12 cellular contexts compared by ENCODE assay signal in the genomic region with DNA sequence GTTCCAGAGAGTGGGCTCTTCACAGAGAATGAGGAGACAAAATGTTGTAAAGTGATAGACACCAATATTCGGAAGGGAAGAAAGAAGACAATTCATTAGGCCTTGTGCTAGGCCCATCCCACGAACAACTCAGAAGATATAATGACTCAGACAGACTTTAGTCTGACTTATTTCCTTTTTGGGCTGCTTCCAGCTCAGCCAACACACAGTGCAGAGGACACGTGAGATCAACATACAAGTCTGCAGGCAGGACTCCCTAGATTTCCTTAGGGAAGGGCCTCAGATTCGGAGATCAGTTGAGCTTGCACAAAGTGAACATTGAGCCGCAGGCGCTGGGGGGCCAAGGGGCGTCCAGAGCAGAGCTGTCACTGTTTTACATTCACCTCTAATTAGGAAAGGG.
A peak's percentile ranks its signal among the peaks of the same experiment; 100 is the strongest.
DNase-seq lines count a peak whose midpoint lies in the region; ATAC-seq, FAIRE-seq and TF ChIP-seq lines count a peak whose summit lies in the region.
"Had no signal": no experiment of that assay in that cellular context is flagged by ENCODE, and none has a peak within 500 bp of the region (broad histone marks: within the 10 kb centered on the region; RNA-seq: fewer than 3 reads in every experiment).

No MANE protein-coding gene starts in this region.

- peak overlapping the region; percentile 45; the same call in 1 of the 2 replicates for H3K4me3 Mint-ChIP-seq in HFFc6
- H3K4me3 Mint-ChIP-seq in astrocyte (ENCODE audit: unreplicated experiment), result no peak overlapping the region
- no peak overlapping the region for H3K4me3 Mint-ChIP-seq in type B pancreatic cell
- H3K4me3 Mint-ChIP-seq: CD8-positive, alpha-beta memory T cell; stimulated activated naive CD8-positive, alpha-beta T cell treated with anti-CD3 and anti-CD28 coated beads, Interleukin-15, amount 100 ng/mL, for 72 hours had no signal

- no peaks in the 10 kb centered on the region for H3K27me3 ChIP-seq in astrocyte (ENCODE audit: insufficient read depth, low read length)

- H3K4me1 ChIP-seq in astrocyte (ENCODE audit: insufficient read depth, low read length), result peaks cover 24% of the 10 kb centered on the region

- no peak for TF ChIP-seq POLR2A in GM12892 (IDR thresholded peaks at IDR 0.05; ENCODE audit: low read depth, low read length)

- no peaks in the 10 kb centered on the region for H3K9me3 ChIP-seq in astrocyte (ENCODE audit: insufficient read depth, low read depth, low read length)

- H3K4me2 ChIP-seq in astrocyte (ENCODE audit: low read length), result peak overlapping the region; percentile 64

- H3K9me3 Mint-ChIP-seq in HFFc6 (no peaks in the 10 kb centered on the region), astrocyte (ENCODE audit: unreplicated experiment) (no peaks in the 10 kb centered on the region), type B pancreatic cell (no peaks in the 10 kb centered on the region)
- H3K9me3 Mint-ChIP-seq: stimulated activated naive CD8-positive, alpha-beta T cell treated with anti-CD3 and anti-CD28 coated beads, Interleukin-15, amount 100 ng/mL, for 72 hours had no signal

- H3K79me2 ChIP-seq in astrocyte (ENCODE audit: insufficient read depth, low read length), result no peaks in the 10 kb centered on the region

- H3K36me3 ChIP-seq in astrocyte (ENCODE audit: insufficient read depth, low read length), result no peaks in the 10 kb centered on the region

- no peak overlapping the region for H3K4me3 ChIP-seq in astrocyte (ENCODE audit: insufficient read depth, low read depth, low read length)

- peaks cover 29% of the 10 kb centered on the region for H3K4me1 Mint-ChIP-seq in HFFc6 (ENCODE audit: low read depth)
- H3K4me1 Mint-ChIP-seq in astrocyte (ENCODE audit: low read depth, unreplicated experiment), result peaks cover 20% of the 10 kb centered on the region
- peaks cover 18% of the 10 kb centered on the region for H3K4me1 Mint-ChIP-seq in type B pancreatic cell (ENCODE audit: unreplicated experiment)
- H3K4me1 Mint-ChIP-seq: CD8-positive, alpha-beta memory T cell; stimulated activated naive CD8-positive, alpha-beta T cell treated with anti-CD3 and anti-CD28 coated beads, Interleukin-15, amount 100 ng/mL, for 72 hours had no signal

- no peaks in the 10 kb centered on the region for H4K20me1 ChIP-seq in astrocyte (ENCODE audit: insufficient read depth, low read length)

- FAIRE-seq in astrocyte (lab: Jason Lieb, UNC), result peak; percentile 96
- no peak for FAIRE-seq in GM12892 (lab: Jason Lieb, UNC)

- peak overlapping the region; percentile 55 for H3K9ac ChIP-seq in astrocyte (ENCODE audit: low read length)

- H3K36me3 Mint-ChIP-seq in HFFc6 (ENCODE audit: low read depth), result no peaks in the 10 kb centered on the region
- no peaks in the 10 kb centered on the region for H3K36me3 Mint-ChIP-seq in astrocyte (ENCODE audit: low read depth, unreplicated experiment)
- H3K36me3 Mint-ChIP-seq in type B pancreatic cell, result no peaks in the 10 kb centered on the region
- H3K36me3 Mint-ChIP-seq: CD8-positive, alpha-beta memory T cell had no signal

- H3K27ac Mint-ChIP-seq in HFFc6 (peak overlapping the region; percentile 80), astrocyte (ENCODE audit: unreplicated experiment) (peak overlapping the region; percentile 92), type B pancreatic cell (no peak overlapping the region)
- H3K27ac Mint-ChIP-seq: CD8-positive, alpha-beta memory T cell; progenitor cell of endocrine pancreas; stimulated activated naive CD8-positive, alpha-beta T cell treated with anti-CD3 and anti-CD28 coated beads, Interleukin-15, amount 100 ng/mL, for 72 hours had no signal

- H2AFZ ChIP-seq in astrocyte (ENCODE audit: low read depth, low read length), result peak overlapping the region; percentile 35

- TF ChIP-seq CTCF in HFFc6 (IDR thresholded peaks at IDR 0.05), result no peak
- TF ChIP-seq CTCF in astrocyte (IDR thresholded peaks at IDR 0.05; ENCODE audit: insufficient read depth, low read depth, low read length), result no peak
- TF ChIP-seq CTCF in type B pancreatic cell (conservative IDR thresholded peaks at IDR 0.05), result no peak

- H3K27ac ChIP-seq in astrocyte (ENCODE audit: low read depth, low read length), result peak overlapping the region; percentile 88

- no peak for ATAC-seq in HG02970 (IDR thresholded peaks at IDR 0.05; ENCODE audit: low FRiP score, unreplicated experiment)
- ATAC-seq: stimulated activated naive CD8-positive, alpha-beta T cell treated with anti-CD3 and anti-CD28 coated beads, Interleukin-15, amount 100 ng/mL, for 72 hours had no signal

- H3K27me3 Mint-ChIP-seq in HFFc6 (ENCODE audit: insufficient read depth), result no peaks in the 10 kb centered on the region
- H3K27me3 Mint-ChIP-seq in astrocyte (ENCODE audit: low read depth, unreplicated experiment), result no peaks in the 10 kb centered on the region
- no peaks in the 10 kb centered on the region for H3K27me3 Mint-ChIP-seq in type B pancreatic cell
- H3K27me3 Mint-ChIP-seq: progenitor cell of endocrine pancreas; stimulated activated naive CD8-positive, alpha-beta T cell treated with anti-CD3 and anti-CD28 coated beads, Interleukin-15, amount 100 ng/mL, for 72 hours had no signal

- DNase-seq in A172 (ENCODE audit: low spot score) (peak; percentile 86), HFFc6 (peak; percentile 88), astrocyte (ENCODE audit: low read depth) (peak; percentile 96), islet precursor cell (peak; percentile 73), DMS79 treated with DMSO at 0.1 percent for 48 hours (lab: John Stamatoyannopoulos, UW) (no peak), GM12892 (ENCODE audit: insufficient read length) (no peak), type B pancreatic cell (ENCODE audit: extremely low spot score, unreplicated experiment) (no peak)
- DNase-seq: CD8-positive, alpha-beta memory T cell; NCI-H1105; stimulated activated naive CD8-positive, alpha-beta T cell treated with anti-CD3 and anti-CD28 coated beads, Interleukin-15, amount 100 ng/mL, for 72 hours had no signal

Comparison
In these comparisons a context has a peak if more than half of its experiments do, and no peak if none do; other contexts are left out.
1. DNase-seq: peak in A172 (single experiment), HFFc6 (single experiment), astrocyte (single experiment) and islet precursor cell (single experiment); none in DMS79 treated with DMSO at 0.1 percent for 48 hours (single experiment), GM12892 (single experiment) and type B pancreatic cell (single experiment).